ENCODE assay signal across 9 cellular contexts in the genomic region with DNA sequence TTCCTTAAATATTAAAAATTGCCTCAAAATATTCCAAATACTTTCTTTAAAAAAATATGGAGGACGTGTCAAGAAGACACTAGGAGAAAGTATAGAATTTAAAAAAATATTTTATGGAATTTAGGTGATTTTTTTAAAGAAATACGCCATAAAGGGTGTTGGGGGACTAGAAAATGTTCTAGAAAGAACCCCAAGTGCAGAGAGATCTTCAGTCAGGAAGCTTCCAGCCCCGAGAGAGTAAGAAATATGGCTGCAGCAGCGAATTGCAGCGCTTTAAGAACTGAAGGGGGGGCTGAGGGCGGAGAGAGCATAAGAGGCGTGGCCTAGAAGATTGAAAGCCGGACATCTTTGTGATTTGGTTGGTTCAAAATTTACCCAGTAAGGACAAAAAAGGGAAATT. TPM values are rescaled to one million over a fixed set of nuclear protein-coding genes. Genes with fewer than 3 reads are reported as not detected.
DNase-seq lines count a peak whose midpoint lies in the region; ATAC-seq and TF ChIP-seq lines count a peak whose summit lies in the region.
"Had no signal": no experiment of that assay in that cellular context is flagged by ENCODE, and none has a peak within 500 bp of the region (broad histone marks: within the 10 kb centered on the region; RNA-seq: fewer than 3 reads in every experiment).

Gene XIST (minus strand): TSS at position 248 of the 400 bp plus-strand sequence.

- peaks cover 18% of the 10 kb centered on the region; the same call in 1 of the 2 replicates for H3K36me3 ChIP-seq in BLaER1
- H3K36me3 ChIP-seq in mucosa of descending colon (ENCODE audit: low read depth): no peaks in the 10 kb centered on the region

- DNase-seq in astrocyte of the spinal cord (ENCODE audit: low read depth, low spot score) (peak; percentile 89), mucosa of descending colon (peak in 1 of 3 donors; percentile 63), cerebellar cortex (ENCODE audit: low spot score) (no peak), NCI-H345 (lab: John Stamatoyannopoulos, UW) (no peak)
- no peak for DNase-seq in activated naive CD4-positive, alpha-beta T cell treated with Interleukin-2 at 50 U/mL for 16 hours

- H3K9me3 ChIP-seq in BLaER1 (no peaks in the 10 kb centered on the region; the same call in 1 of the 2 replicates), mucosa of descending colon (no peaks in the 10 kb centered on the region)

- TF ChIP-seq CTCF in astrocyte of the spinal cord (IDR thresholded peaks at IDR 0.05; ENCODE audit: low read depth, low read length): no peak
- no peak for TF ChIP-seq CTCF in mucosa of descending colon (IDR thresholded peaks at IDR 0.05)

- in situ Hi-C loops in astrocyte of the spinal cord (cut with HindIII; ENCODE audit: low sequenced_read_pairs): no loop called here

- peak within 1 kb of the TSS; percentile 89 for H3K27ac ChIP-seq in BLaER1

- peaks cover 17% of the 10 kb centered on the region for H3K4me1 ChIP-seq in BLaER1
- H3K4me1 ChIP-seq in mucosa of descending colon (ENCODE audit: low read depth): no peaks in the 10 kb centered on the region

- no peaks in the 10 kb centered on the region for H3K27me3 ChIP-seq in BLaER1

- intact Hi-C loops in mucosa of descending colon (cut with DNase I, micrococcal nuclease): loop anchor here (10.0 kb wide), 2 partner anchors 172 to 492 kb away; no protein-coding TSS in a partner anchor

- H3K9ac ChIP-seq in BLaER1: peak within 1 kb of the TSS; percentile 89

- H4K20me1 ChIP-seq in BLaER1: peaks cover 34% of the 10 kb centered on the region

- ATAC-seq in HG03095 (IDR thresholded peaks at IDR 0.05; ENCODE audit: unreplicated experiment) (peak; percentile 28), mucosa of descending colon (peak; percentile 57), HG03175 (IDR thresholded peaks at IDR 0.05; ENCODE audit: unreplicated experiment) (no peak)

- H3K4me3 ChIP-seq in BLaER1: peak within 1 kb of the TSS; percentile 78
- peak within 1 kb of the TSS; percentile 91 for H3K4me3 ChIP-seq in astrocyte of the spinal cord (ENCODE audit: low read depth, low read length)
- H3K4me3 ChIP-seq in mucosa of descending colon: no peak within 1 kb of the TSS

- H3K4me2 ChIP-seq in BLaER1: peak within 1 kb of the TSS; percentile 6; the same call in 1 of the 2 replicates

RNA-seq across cellular contexts. Expression of gene XIST, which starts in this region (rescaled TPM):
- total RNA-seq in mucosa of descending colon: 100 to 1,000 TPM in 1 of 3 donors, 1 to 10 TPM in 2; 1.1 to 231 (median 3.3) TPM
- total RNA-seq: neural crest cell had no signal
